12 cellular contexts compared by ENCODE assay signal in the genomic region with DNA sequence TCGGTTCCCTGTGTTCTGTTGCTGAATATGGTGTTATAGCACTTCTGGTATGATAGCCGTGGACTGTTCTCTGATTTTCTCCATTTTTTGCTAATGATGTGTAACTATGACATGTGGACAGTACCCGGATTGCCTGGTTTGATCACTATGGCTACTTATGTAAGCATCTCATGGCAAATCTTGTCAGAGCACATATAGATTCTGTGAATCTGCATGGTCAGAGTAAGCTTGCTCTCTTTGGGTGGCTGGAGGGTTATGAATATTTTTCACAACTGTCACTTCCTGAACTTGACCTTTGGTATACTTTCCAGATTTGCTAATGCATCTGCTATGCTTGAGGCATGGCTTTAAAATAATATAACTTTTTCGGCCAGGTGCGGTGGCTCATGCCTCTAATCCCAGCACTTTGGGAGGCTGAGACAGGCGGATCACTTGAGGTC. TPM values are rescaled to one million over a fixed set of nuclear protein-coding genes. Genes with fewer than 3 reads are reported as not detected.
DNase-seq lines count a peak whose midpoint lies in the region; ATAC-seq and TF ChIP-seq lines count a peak whose summit lies in the region.
"Had no signal": no experiment of that assay in that cellular context is flagged by ENCODE, and none has a peak within 500 bp of the region (broad histone marks: within the 10 kb centered on the region; RNA-seq: fewer than 3 reads in every experiment).

No MANE protein-coding gene starts in this region.

- TF ChIP-seq CTCF in foreskin keratinocyte (conservative IDR thresholded peaks at IDR 0.05), result no peak

- H3K27ac ChIP-seq in angular gyrus (ENCODE audit: low read depth, low read length) (peak overlapping the region; percentile 26), foreskin keratinocyte (no peak overlapping the region)
- H3K27ac ChIP-seq: BLaER1 treated with 17β-estradiol and CSF1 and Interleukin-3, amounts not matched to agents 10 nM and 100 nM; psoas muscle had no signal

- peaks cover 24% of the 10 kb centered on the region for H3K36me3 Mint-ChIP-seq in activated CD8-positive, alpha-beta memory T cell treated with anti-CD3 and anti-CD28 coated beads, Interleukin-2, amount 10 ng/mL, durations not matched to agents 7 days and 5 days

- H3K27me3 Mint-ChIP-seq in activated CD8-positive, alpha-beta memory T cell treated with anti-CD3 and anti-CD28 coated beads, Interleukin-2, amount 10 ng/mL, durations not matched to agents 7 days and 5 days, result peaks cover 67% of the 10 kb centered on the region

- ATAC-seq in foreskin keratinocyte (peak; percentile 35), left ventricle myocardium superior (no peak)
- ATAC-seq in activated CD8-positive, alpha-beta memory T cell treated with anti-CD3 and anti-CD28 coated beads, Interleukin-2, amount 10 ng/mL, durations not matched to agents 7 days and 5 days, result no peak
- ATAC-seq: psoas muscle; stimulated activated naive CD8-positive, alpha-beta T cell treated with anti-CD3 and anti-CD28 coated beads, Interleukin-15, Interleukin-2, amounts not matched to agents 100 U/mL and 50 U/mL, for 24 hours had no signal

- H3K4me1 Mint-ChIP-seq in activated CD8-positive, alpha-beta memory T cell treated with anti-CD3 and anti-CD28 coated beads, Interleukin-2, amount 10 ng/mL, durations not matched to agents 7 days and 5 days, result peaks cover 31% of the 10 kb centered on the region

- intact Hi-C loops in left ventricle myocardium superior (cut with micrococcal nuclease), result no loop called here

- H3K27me3 ChIP-seq in foreskin keratinocyte, result no peaks in the 10 kb centered on the region
- H3K27me3 ChIP-seq: BLaER1 treated with 17β-estradiol and CSF1 and Interleukin-3, amounts not matched to agents 10 nM and 100 nM had no signal

- no peak overlapping the region for H3K27ac Mint-ChIP-seq in activated CD8-positive, alpha-beta memory T cell treated with anti-CD3 and anti-CD28 coated beads, Interleukin-2, amount 10 ng/mL, durations not matched to agents 7 days and 5 days

- peaks cover 10% of the 10 kb centered on the region for H3K9me3 Mint-ChIP-seq in activated CD8-positive, alpha-beta memory T cell treated with anti-CD3 and anti-CD28 coated beads, Interleukin-2, amount 10 ng/mL, durations not matched to agents 7 days and 5 days (ENCODE audit: low read depth)

- DNase-seq in AG08396 (ENCODE audit: low spot score) (peak; percentile 43), HS-5 (ENCODE audit: low read depth) (peak; percentile 86), foreskin keratinocyte (peak; percentile 75 to 92), left ventricle myocardium superior (no peak), NCI-H1930 (lab: John Stamatoyannopoulos, UW) (no peak), NOMO-1 (lab: John Stamatoyannopoulos, UW; ENCODE audit: unreplicated experiment in 2 of 2) (no peak)
- no peak for DNase-seq in activated CD8-positive, alpha-beta memory T cell treated with anti-CD3 and anti-CD28 coated beads, Interleukin-2, amount 10 ng/mL, durations not matched to agents 7 days and 5 days
- DNase-seq: activated CD8-positive, alpha-beta memory T cell treated with anti-CD3 and anti-CD28 coated beads, Interleukin-2, amount 50 U/mL, for 48 hours; psoas muscle; stimulated activated naive CD8-positive, alpha-beta T cell treated with anti-CD3 and anti-CD28 coated beads, Interleukin-15, Interleukin-2, amounts not matched to agents 100 U/mL and 50 U/mL, for 24 hours had no signal

- no peak overlapping the region for H3K4me3 Mint-ChIP-seq in activated CD8-positive, alpha-beta memory T cell treated with anti-CD3 and anti-CD28 coated beads, Interleukin-2, amount 10 ng/mL, durations not matched to agents 7 days and 5 days

- H3K4me1 ChIP-seq in foreskin keratinocyte, result peaks cover 3% of the 10 kb centered on the region
- H3K4me1 ChIP-seq: psoas muscle had no signal

- CTCF ChIA-PET in activated CD8-positive, alpha-beta memory T cell treated with anti-CD3 and anti-CD28 coated beads, Interleukin-2, amount 10 ng/mL, durations not matched to agents 7 days and 5 days (lab: Charles Lee), result no interaction called here

RNA-seq across cellular contexts. Expression of gene ATP8B1, which starts 36.8 kb away (rescaled TPM):
- total RNA-seq in foreskin keratinocyte (13.5 and 14.7 TPM in 2 replicates), left ventricle myocardium superior (4.0 TPM)
- polyA plus RNA-seq in foreskin keratinocyte, result 2.4 and 2.9 TPM in 2 replicates
- under 1 TPM in 1 of 2 experiments, not detected in 1; 0.26 TPM for total RNA-seq in activated CD8-positive, alpha-beta memory T cell treated with anti-CD3 and anti-CD28 coated beads, Interleukin-2, amount 10 ng/mL, durations not matched to agents 7 days and 5 days

Comparison
In these comparisons a context has a peak if more than half of its experiments do, and no peak if none do; other contexts are left out.
1. DNase-seq: peak in AG08396 (single experiment), HS-5 (single experiment) and foreskin keratinocyte (2 of 2); none in activated CD8-positive, alpha-beta memory T cell treated with anti-CD3 and anti-CD28 coated beads, Interleukin-2, amount 10 ng/mL, durations not matched to agents 7 days and 5 days (single experiment), left ventricle myocardium superior (single experiment), NCI-H1930 (0 of 2) and NOMO-1 (0 of 2).